23 cellular contexts compared by ENCODE assay signal in genomic region chr1:9186976-9187375, GRCh38.
"Had no signal": no experiment of that assay in that cellular context is flagged by ENCODE, and none has a peak within 500 bp of the region (broad histone marks: within the 10 kb centered on the region; RNA-seq: fewer than 3 reads in every experiment).

No MANE protein-coding gene starts in this region.

- FAIRE-seq: endothelial cell of umbilical vein, frontal cortex, keratinocyte had no signal

- H3K4me2 ChIP-seq: hepatocyte had no signal

- H3K9me3 Mint-ChIP-seq: dendritic cell treated with granulocyte-macrophage colony-stimulating factor and Interleukin-4, amounts not matched to agents 40 ng/mL and 50 ng/mL, for 4 days; effector memory CD8-positive, alpha-beta T cell; immature natural killer cell; naive B cell; naive thymus-derived CD8-positive, alpha-beta T cell had no signal

- H3K9me3 ChIP-seq: colonic mucosa, esophagus muscularis mucosa, gastroesophageal sphincter, heart left ventricle, left lung, lower lobe of right lung, mucosa of descending colon had no signal

- H3K36me3 ChIP-seq: colonic mucosa, esophagus muscularis mucosa, gastroesophageal sphincter, heart left ventricle, left lung, lower lobe of right lung had no signal

- H3K4me3 Mint-ChIP-seq: dendritic cell treated with granulocyte-macrophage colony-stimulating factor and Interleukin-4, amounts not matched to agents 40 ng/mL and 50 ng/mL, for 4 days; effector memory CD8-positive, alpha-beta T cell; immature natural killer cell; mesothelial cell of epicardium; naive thymus-derived CD8-positive, alpha-beta T cell had no signal

- ATAC-seq: effector memory CD8-positive, alpha-beta T cell; foreskin keratinocyte; gastroesophageal sphincter; heart left ventricle; left cardiac atrium; left lung; left ventricle myocardium superior; lower lobe of right lung; mucosa of descending colon; naive thymus-derived CD8-positive, alpha-beta T cell had no signal

- H3K27ac Mint-ChIP-seq: dendritic cell treated with granulocyte-macrophage colony-stimulating factor and Interleukin-4, amounts not matched to agents 40 ng/mL and 50 ng/mL, for 4 days; effector memory CD8-positive, alpha-beta T cell; immature natural killer cell; mesothelial cell of epicardium; naive B cell; naive thymus-derived CD8-positive, alpha-beta T cell had no signal

- H2AFZ ChIP-seq: hepatocyte had no signal

- H3K4me1 Mint-ChIP-seq: immature natural killer cell had no signal

- H3K27ac ChIP-seq: colonic mucosa, esophagus muscularis mucosa, foreskin keratinocyte, gastroesophageal sphincter, heart left ventricle, hepatocyte, left lung, lower lobe of right lung had no signal

- DNase-seq: colonic mucosa; cortex of kidney; effector CD8-positive, alpha-beta T cell; effector memory CD8-positive, alpha-beta T cell; foreskin keratinocyte; heart left ventricle; hypothalamus; immature natural killer cell; left cardiac atrium; left ventricle myocardium superior; lower lobe of right lung; mucosa of descending colon; naive B cell; naive thymus-derived CD8-positive, alpha-beta T cell had no signal

- H3K27me3 ChIP-seq: foreskin keratinocyte had no signal

- H3K4me1 ChIP-seq: colonic mucosa, foreskin keratinocyte had no signal

- H3K4me3 ChIP-seq: colonic mucosa, esophagus muscularis mucosa, gastroesophageal sphincter, heart left ventricle, hepatocyte, left lung, lower lobe of right lung, mucosa of descending colon had no signal

- H3K36me3 Mint-ChIP-seq: immature natural killer cell, mesothelial cell of epicardium, naive B cell had no signal
